Comparison of ENCODE assay signal across 2 cellular contexts in genomic region chr20:49888341-49889244, GRCh38.
TF ChIP-seq lines count a peak whose summit lies in the region.

No MANE protein-coding gene starts in this region.

TF ChIP-seq in HEK293T, 16 proteins besides CTCF, POLR2A, EP300 and RAD21 (continued from another document):
- TF ChIP-seq ARNT (IDR thresholded peaks at IDR 0.05): no peak
- TF ChIP-seq SP1 (IDR thresholded peaks at IDR 0.05): no peak
- TF ChIP-seq FOXM1 (IDR thresholded peaks at IDR 0.05; ENCODE audit: borderline replicate concordance): no peak
- TF ChIP-seq NFRKB (IDR thresholded peaks at IDR 0.05): no peak
- TF ChIP-seq LEF1 (IDR thresholded peaks at IDR 0.05; ENCODE audit: borderline replicate concordance): no peak
- TF ChIP-seq FOXK2 (IDR thresholded peaks at IDR 0.05): no peak
- TF ChIP-seq BHLHE40 (IDR thresholded peaks at IDR 0.05; ENCODE audit: borderline replicate concordance): no peak
- no peak for TF ChIP-seq ELF4 (IDR thresholded peaks at IDR 0.05)
- no peak for TF ChIP-seq TARDBP (IDR thresholded peaks at IDR 0.05)

TF ChIP-seq in H1, 55 proteins besides CTCF, POLR2A, EP300 and RAD21 (continued from another document):
- TF ChIP-seq YY1 (IDR thresholded peaks at IDR 0.05; ENCODE audit: low read depth, low read length): peak; percentile 45; the same call in 1 of the 2 replicates
- peak; percentile 15; the same call in 1 of the 2 replicates for TF ChIP-seq CREB1 (IDR thresholded peaks at IDR 0.05)
- TF ChIP-seq ASH2L (IDR thresholded peaks at IDR 0.05; ENCODE audit: low read length): no peak
- no peak for TF ChIP-seq SIX5 (IDR thresholded peaks at IDR 0.05; ENCODE audit: low read depth, low read length)
- no peak for TF ChIP-seq NANOG (IDR thresholded peaks at IDR 0.05; ENCODE audit: insufficient read depth, low read depth, low read length, poor library complexity, severe bottlenecking)
